11 cellular contexts compared by ENCODE assay signal in the genomic region with DNA sequence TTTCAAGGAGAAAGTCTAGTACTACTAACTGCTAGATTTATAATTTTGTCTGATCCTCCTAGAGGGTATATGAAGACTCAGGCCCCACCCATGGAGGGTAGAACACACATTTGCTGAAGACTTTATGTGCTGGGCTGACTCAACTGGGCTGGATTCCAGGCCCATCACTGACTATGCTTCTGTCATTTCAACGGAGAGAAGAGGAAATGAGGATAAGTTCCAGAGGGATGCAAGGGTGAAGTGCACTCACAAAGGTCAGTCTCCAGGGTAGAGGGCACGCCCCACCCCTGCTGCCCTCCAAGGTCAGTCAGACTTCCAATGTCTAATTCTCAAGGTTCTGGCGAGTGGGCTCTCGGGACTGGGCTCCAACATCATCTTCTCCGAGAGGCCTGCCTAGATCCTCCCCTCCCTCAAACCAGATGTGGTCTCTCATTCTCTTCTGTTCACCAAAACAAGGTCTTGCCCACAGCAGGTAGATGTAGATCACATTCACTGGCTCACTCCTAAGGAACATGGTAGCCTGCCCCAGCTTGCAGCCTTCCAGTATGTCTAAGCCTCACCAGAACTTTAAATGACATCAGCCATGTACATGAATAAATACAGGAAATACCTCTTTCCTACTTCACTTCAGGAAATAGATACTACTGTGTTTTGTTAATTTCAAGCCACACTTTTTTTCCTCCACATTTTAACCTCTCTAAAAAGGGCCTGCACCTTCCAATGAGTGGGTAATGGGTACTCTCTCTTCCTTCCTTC. TPM values are rescaled to one million over a fixed set of nuclear protein-coding genes. Genes with fewer than 3 reads are reported as not detected.
DNase-seq lines count a peak whose midpoint lies in the region; ATAC-seq and TF ChIP-seq lines count a peak whose summit lies in the region.
"Had no signal": no experiment of that assay in that cellular context is flagged by ENCODE, and none has a peak within 500 bp of the region (broad histone marks: within the 10 kb centered on the region; RNA-seq: fewer than 3 reads in every experiment).

No MANE protein-coding gene starts in this region.

- H3K4me3 ChIP-seq in AG10803 (ENCODE audit: low read length): no peak overlapping the region
- no peak overlapping the region for H3K4me3 ChIP-seq in MG63
- no peak overlapping the region for H3K4me3 ChIP-seq in coronary artery
- H3K4me3 ChIP-seq in mesenchymal stem cell (ENCODE audit: insufficient read depth in 1 of 2, low read depth in 1 of 2, low read length in 2 of 2): peak overlapping the region in 1 of 2 experiments; percentile 38
- H3K4me3 ChIP-seq: psoas muscle had no signal

- H2AFZ ChIP-seq in mesenchymal stem cell (ENCODE audit: low read depth, low read length): no peak overlapping the region

- 42% methylated on average over 5 of the region's 5 CpGs for WGBS in mesenchymal stem cell

- no peak overlapping the region for H4K91ac ChIP-seq in mesenchymal stem cell (ENCODE audit: low read length)

- DNase-seq in AG10803 (ENCODE audit: low read depth): peak; percentile 83
- peak; percentile 94 for DNase-seq in MG63
- DNase-seq in coronary artery (ENCODE audit: low spot score): no peak
- peak; percentile 60 for DNase-seq in mesenchymal stem cell
- DNase-seq in cerebellar cortex (ENCODE audit: low spot score): no peak
- DNase-seq in substantia nigra (lab: John Stamatoyannopoulos, UW): no peak
- DNase-seq: caudate nucleus, H7 had no signal

- no peak overlapping the region for H3K23ac ChIP-seq in mesenchymal stem cell (ENCODE audit: low read length in 2 of 2)

- H3K4me1 ChIP-seq in mesenchymal stem cell (ENCODE audit: control insufficient read depth, insufficient read depth, low read depth, low read length): peaks cover 8% of the 10 kb centered on the region
- H3K4me1 ChIP-seq: psoas muscle had no signal

- ATAC-seq in HG02884 (IDR thresholded peaks at IDR 0.05; ENCODE audit: unreplicated experiment) (no peak), GM21423 (IDR thresholded peaks at IDR 0.05; ENCODE audit: unreplicated experiment) (no peak)

- H2AK5ac ChIP-seq in mesenchymal stem cell (ENCODE audit: low read length, severe bottlenecking): peak overlapping the region; percentile 31

- H4K8ac ChIP-seq in mesenchymal stem cell (ENCODE audit: low read length): peak overlapping the region; percentile 88

- no peak overlapping the region for H3K4ac ChIP-seq in mesenchymal stem cell (ENCODE audit: low read depth in 1 of 2, low read length in 2 of 2)

- no peaks in the 10 kb centered on the region for H3K27me3 ChIP-seq in MG63
- H3K27me3 ChIP-seq in mesenchymal stem cell (ENCODE audit: control insufficient read depth in 1 of 2, insufficient read depth in 1 of 2, low read length in 2 of 2): no peaks in the 10 kb centered on the region

- H2BK120ac ChIP-seq in mesenchymal stem cell (ENCODE audit: low read depth, low read length): peak overlapping the region; percentile 19

- H3K9me3 ChIP-seq in MG63: no peaks in the 10 kb centered on the region
- no peaks in the 10 kb centered on the region for H3K9me3 ChIP-seq in mesenchymal stem cell (ENCODE audit: control insufficient read depth, low read length)
- H3K9me3 ChIP-seq: psoas muscle had no signal

- no peak for TF ChIP-seq CTCF in AG10803 (conservative IDR thresholded peaks at IDR 0.05; ENCODE audit: low read length)
- no peak for TF ChIP-seq CTCF in coronary artery (IDR thresholded peaks at IDR 0.05)

- H3K18ac ChIP-seq in mesenchymal stem cell (ENCODE audit: low read depth in 1 of 2, low read length in 2 of 2): peak overlapping the region; percentile 28 to 55

- no peaks in the 10 kb centered on the region for H3K79me1 ChIP-seq in mesenchymal stem cell (replicated peaks; ENCODE audit: low read length, poor library complexity, severe bottlenecking)

- H3K27ac ChIP-seq in coronary artery (peak overlapping the region; percentile 56 to 71), mesenchymal stem cell (ENCODE audit: low read length, poor library complexity, severe bottlenecking) (no peak overlapping the region), substantia nigra (ENCODE audit: low read depth, low read length, poor library complexity, severe bottlenecking) (no peak overlapping the region)
- H3K27ac ChIP-seq: psoas muscle had no signal

- H2BK15ac ChIP-seq in mesenchymal stem cell (ENCODE audit: low read depth, poor library complexity, severe bottlenecking): no peak overlapping the region

- H3K36me3 ChIP-seq in MG63 (no peaks in the 10 kb centered on the region), mesenchymal stem cell (ENCODE audit: control insufficient read depth in 1 of 2, insufficient read depth in 2 of 2, low read depth in 1 of 2, low read length in 2 of 2) (no peaks in the 10 kb centered on the region)

- H2BK12ac ChIP-seq in mesenchymal stem cell (ENCODE audit: low read length in 2 of 2): peak overlapping the region; percentile 38 to 91

- H3K9ac ChIP-seq in mesenchymal stem cell (ENCODE audit: low read length): peak overlapping the region; percentile 39

- no peak overlapping the region for H2BK5ac ChIP-seq in mesenchymal stem cell (ENCODE audit: low read depth, low read length, poor library complexity, severe bottlenecking)

- no peak overlapping the region for H3K14ac ChIP-seq in mesenchymal stem cell (ENCODE audit: low read length in 2 of 2)

- H3K4me2 ChIP-seq in mesenchymal stem cell (ENCODE audit: low read length, poor library complexity, severe bottlenecking): no peak overlapping the region

RNA-seq across cellular contexts. Expression of a gene that starts 7.3 kb away (rescaled TPM):
- total RNA-seq in MG63 (2014; rRNA removed; shearing (Covaris generic); ENCODE audit: low replicate concordance): 0.59 TPM in 1 of 2 replicates, not detected in the other
- polyA plus RNA-seq in mesenchymal stem cell (2013, experiment 1 of 2): not detected
- not detected for polyA plus RNA-seq in mesenchymal stem cell (2013, experiment 2 of 2)
- total RNA-seq: psoas muscle had no signal

RNA-seq across cellular contexts. Expression of a gene that starts 9.7 kb away (rescaled TPM):
- 7.6 and 13.0 TPM in 2 replicates for total RNA-seq in MG63 (2014; rRNA removed; shearing (Covaris generic); ENCODE audit: low replicate concordance)
- polyA plus RNA-seq in mesenchymal stem cell (2013, experiment 1 of 2): 4.4 TPM
- polyA plus RNA-seq in mesenchymal stem cell (2013, experiment 2 of 2): 4.5 TPM

RNA-seq across cellular contexts. Expression of a gene that starts 55.1 kb away (rescaled TPM):
- total RNA-seq in MG63 (2014; rRNA removed; shearing (Covaris generic); ENCODE audit: low replicate concordance): 0.54 and 1.2 TPM in 2 replicates
- polyA plus RNA-seq in mesenchymal stem cell (2013, experiment 1 of 2): not detected
- not detected for polyA plus RNA-seq in mesenchymal stem cell (2013, experiment 2 of 2)

Comparison
In these comparisons a context has a peak if more than half of its experiments do, and no peak if none do; other contexts are left out.
1. DNase-seq: peak in AG10803 (single experiment), MG63 (single experiment) and mesenchymal stem cell (single experiment); none in coronary artery (single experiment), cerebellar cortex (single experiment) and substantia nigra (0 of 49).
2. H3K27ac ChIP-seq: peak in coronary artery (2 of 2); none in mesenchymal stem cell (single experiment) and substantia nigra (single experiment).